In genomic region chr5:112917453-112918005, GRCh38 we compare ENCODE assay signal across 10 cellular contexts. TPM values are rescaled to one million over a fixed set of nuclear protein-coding genes. Genes with fewer than 3 reads are reported as not detected.
DNase-seq lines count a peak whose midpoint lies in the region; ATAC-seq lines count a peak whose summit lies in the region.
"Had no signal": no experiment of that assay in that cellular context is flagged by ENCODE, and none has a peak within 500 bp of the region (broad histone marks: within the 10 kb centered on the region; RNA-seq: fewer than 3 reads in every experiment).

No MANE protein-coding gene starts in this region.

- no peak overlapping the region for H3K9ac ChIP-seq in mesendoderm (ENCODE audit: low read length)

- no peak overlapping the region for H3K27ac ChIP-seq in mesendoderm (ENCODE audit: low read depth, low read length)

- H4K8ac ChIP-seq in mesendoderm (ENCODE audit: low read depth, low read length) = no peak overlapping the region

- H2AK5ac ChIP-seq in mesendoderm (ENCODE audit: low read length) = no peak overlapping the region

- H3K4me3 ChIP-seq in mesendoderm (ENCODE audit: low read length) = no peak overlapping the region

- H2BK120ac ChIP-seq in mesendoderm (ENCODE audit: low read depth, low read length) = no peak overlapping the region

- peaks cover 54% of the 10 kb centered on the region for H3K36me3 Mint-ChIP-seq in activated CD4-positive, alpha-beta T cell treated with anti-CD3 and anti-CD28 coated beads for 36 hours (ENCODE audit: low read depth)
- peaks cover 71% of the 10 kb centered on the region for H3K36me3 Mint-ChIP-seq in activated CD4-positive, alpha-beta T cell treated with anti-CD3 and anti-CD28 coated beads, Interleukin-2, amount 10 ng/mL, durations not matched to agents 7 days and 5 days (ENCODE audit: low read depth)
- H3K36me3 Mint-ChIP-seq in activated naive CD4-positive, alpha-beta T cell treated with anti-CD3 and anti-CD28 coated beads for 36 hours (ENCODE audit: low read depth) = peaks cover 29% of the 10 kb centered on the region

- no peaks in the 10 kb centered on the region for H3K27me3 Mint-ChIP-seq in activated CD4-positive, alpha-beta T cell treated with anti-CD3 and anti-CD28 coated beads for 36 hours
- H3K27me3 Mint-ChIP-seq in activated CD4-positive, alpha-beta T cell treated with anti-CD3 and anti-CD28 coated beads, Interleukin-2, amount 10 ng/mL, durations not matched to agents 7 days and 5 days = no peaks in the 10 kb centered on the region
- no peaks in the 10 kb centered on the region for H3K27me3 Mint-ChIP-seq in activated naive CD4-positive, alpha-beta T cell treated with anti-CD3 and anti-CD28 coated beads for 36 hours (ENCODE audit: low read depth)

- no peak overlapping the region for H3K23ac ChIP-seq in mesendoderm (ENCODE audit: low read length)

- no peak overlapping the region for H3K4me3 Mint-ChIP-seq in activated CD4-positive, alpha-beta T cell treated with anti-CD3 and anti-CD28 coated beads for 36 hours
- H3K4me3 Mint-ChIP-seq in activated CD4-positive, alpha-beta T cell treated with anti-CD3 and anti-CD28 coated beads, Interleukin-2, amount 10 ng/mL, durations not matched to agents 7 days and 5 days = no peak overlapping the region
- no peak overlapping the region for H3K4me3 Mint-ChIP-seq in activated naive CD4-positive, alpha-beta T cell treated with anti-CD3 and anti-CD28 coated beads for 36 hours

- H3K79me2 ChIP-seq in mesendoderm (ENCODE audit: control insufficient read depth, insufficient read depth, low read length) = peaks cover 2% of the 10 kb centered on the region

- no peak for ATAC-seq in activated CD4-positive, alpha-beta T cell treated with anti-CD3 and anti-CD28 coated beads for 36 hours
- ATAC-seq in HG02981 (IDR thresholded peaks at IDR 0.05; ENCODE audit: unreplicated experiment) = no peak

- H3K4ac ChIP-seq in mesendoderm (ENCODE audit: low read depth, low read length) = no peak overlapping the region

- H2BK15ac ChIP-seq in mesendoderm (replicated peaks; ENCODE audit: low read depth) = no peak overlapping the region

- no peak overlapping the region for H3K27ac Mint-ChIP-seq in activated CD4-positive, alpha-beta T cell treated with anti-CD3 and anti-CD28 coated beads for 36 hours
- no peak overlapping the region for H3K27ac Mint-ChIP-seq in activated CD4-positive, alpha-beta T cell treated with anti-CD3 and anti-CD28 coated beads, Interleukin-2, amount 10 ng/mL, durations not matched to agents 7 days and 5 days
- H3K27ac Mint-ChIP-seq in activated naive CD4-positive, alpha-beta T cell treated with anti-CD3 and anti-CD28 coated beads for 36 hours = no peak overlapping the region

- no peaks in the 10 kb centered on the region for H3K9me3 Mint-ChIP-seq in activated CD4-positive, alpha-beta T cell treated with anti-CD3 and anti-CD28 coated beads for 36 hours (ENCODE audit: low read depth)
- no peaks in the 10 kb centered on the region for H3K9me3 Mint-ChIP-seq in activated CD4-positive, alpha-beta T cell treated with anti-CD3 and anti-CD28 coated beads, Interleukin-2, amount 10 ng/mL, durations not matched to agents 7 days and 5 days
- H3K9me3 Mint-ChIP-seq in activated naive CD4-positive, alpha-beta T cell treated with anti-CD3 and anti-CD28 coated beads for 36 hours = no peaks in the 10 kb centered on the region

- POLR2A ChIA-PET in activated CD4-positive, alpha-beta T cell treated with anti-CD3 and anti-CD28 coated beads for 36 hours (lab: Charles Lee) = no interaction called here
- POLR2A ChIA-PET in activated CD4-positive, alpha-beta T cell treated with anti-CD3 and anti-CD28 coated beads, Interleukin-2, amount 10 ng/mL, durations not matched to agents 7 days and 5 days (lab: Charles Lee) = no interaction called here

- H3K4me2 ChIP-seq in mesendoderm (ENCODE audit: low read length) = no peak overlapping the region

- H4K5ac ChIP-seq in mesendoderm (ENCODE audit: low read length) = no peak overlapping the region

- intact Hi-C loops in activated CD4-positive, alpha-beta T cell treated with anti-CD3 and anti-CD28 coated beads for 36 hours (cut with DNase I, micrococcal nuclease) = no loop called here
- intact Hi-C loops in activated naive CD4-positive, alpha-beta T cell treated with anti-CD3 and anti-CD28 coated beads for 36 hours (cut with micrococcal nuclease) = no loop called here

- no peaks in the 10 kb centered on the region for H3K27me3 ChIP-seq in mesendoderm (ENCODE audit: insufficient read depth, low read length, poor library complexity)

- H3K36me3 ChIP-seq in mesendoderm (ENCODE audit: control insufficient read depth, insufficient read depth, low read length) = no peaks in the 10 kb centered on the region

- H2BK5ac ChIP-seq in mesendoderm (ENCODE audit: low read length) = no peak overlapping the region

- H3K79me1 ChIP-seq in mesendoderm (ENCODE audit: low read length) = peaks cover 6% of the 10 kb centered on the region

- CTCF ChIA-PET in activated CD4-positive, alpha-beta T cell treated with anti-CD3 and anti-CD28 coated beads for 36 hours (lab: Charles Lee) = interaction anchor here (1.2 kb wide), 1 partner anchor 78 kb away, joined by 3 read pairs; no protein-coding TSS in a partner anchor
- CTCF ChIA-PET in activated CD4-positive, alpha-beta T cell treated with anti-CD3 and anti-CD28 coated beads, Interleukin-2, amount 10 ng/mL, durations not matched to agents 7 days and 5 days (lab: Charles Lee) = no interaction called here
- CTCF ChIA-PET in activated naive CD4-positive, alpha-beta T cell treated with anti-CD3 and anti-CD28 coated beads for 36 hours (lab: Charles Lee) = interaction anchor here (6.0 kb wide), 1 partner anchor 49 kb away, joined by 27 read pairs; no protein-coding TSS in a partner anchor

- peaks cover 76% of the 10 kb centered on the region for H3K4me1 Mint-ChIP-seq in activated CD4-positive, alpha-beta T cell treated with anti-CD3 and anti-CD28 coated beads for 36 hours
- peaks cover 74% of the 10 kb centered on the region for H3K4me1 Mint-ChIP-seq in activated CD4-positive, alpha-beta T cell treated with anti-CD3 and anti-CD28 coated beads, Interleukin-2, amount 10 ng/mL, durations not matched to agents 7 days and 5 days
- peaks cover 56% of the 10 kb centered on the region for H3K4me1 Mint-ChIP-seq in activated naive CD4-positive, alpha-beta T cell treated with anti-CD3 and anti-CD28 coated beads for 36 hours (ENCODE audit: low read depth)

- no peak overlapping the region for H3K56ac ChIP-seq in mesendoderm (ENCODE audit: low read length)

- no peaks in the 10 kb centered on the region for H3K4me1 ChIP-seq in mesendoderm (ENCODE audit: control insufficient read depth, low read depth, low read length)

- H3K18ac ChIP-seq in mesendoderm (ENCODE audit: low read length) = no peak overlapping the region

- WGBS in mesendoderm (ENCODE audit: extremely low coverage, insufficient coverage, low lambda C conversion rate) = no CpG with 5 or more reads among the region's 2 CpGs

- DNase-seq in activated CD4-positive, alpha-beta T cell treated with anti-CD3 and anti-CD28 coated beads for 36 hours = peak; percentile 50
- DNase-seq in activated CD4-positive, alpha-beta T cell treated with anti-CD3 and anti-CD28 coated beads, Interleukin-2, amount 10 ng/mL, durations not matched to agents 7 days and 5 days = no peak
- DNase-seq in HuH-7.5 (ENCODE audit: low spot score) = peak; percentile 19
- peak; percentile 39 for DNase-seq in activated naive CD4-positive, alpha-beta T cell treated with anti-CD3 and anti-CD28 coated beads for 36 hours
- DNase-seq in mesendoderm = peak; percentile 52
- no peak for DNase-seq in kidney tubule cell (ENCODE audit: low spot score)
- no peak for DNase-seq in NOMO-1 (lab: John Stamatoyannopoulos, UW; ENCODE audit: unreplicated experiment in 2 of 2)
- DNase-seq: activated gamma-delta T cell treated with Interleukin-2 at 50 U/mL for 16 hours, AML-193 had no signal

RNA-seq across cellular contexts. Expression of gene REEP5, which starts 4.5 kb away (rescaled TPM):
- 10 to 100 TPM; 44.3 to 50.4 TPM for total RNA-seq in activated CD4-positive, alpha-beta T cell treated with anti-CD3 and anti-CD28 coated beads for 36 hours
- total RNA-seq in activated CD4-positive, alpha-beta T cell treated with anti-CD3 and anti-CD28 coated beads, Interleukin-2, amount 10 ng/mL, durations not matched to agents 7 days and 5 days = 10 to 100 TPM; 75.1 to 80.3 TPM
- 10 to 100 TPM; 18.3 to 18.8 TPM for total RNA-seq in activated naive CD4-positive, alpha-beta T cell treated with anti-CD3 and anti-CD28 coated beads for 36 hours
- polyA plus RNA-seq in mesendoderm (2013, experiment 1 of 2) = 36.5 TPM
- 34.7 TPM for polyA plus RNA-seq in mesendoderm (2013, experiment 2 of 2)

RNA-seq across cellular contexts. Expression of gene SRP19, which starts 56.4 kb away (rescaled TPM):
- total RNA-seq in activated CD4-positive, alpha-beta T cell treated with anti-CD3 and anti-CD28 coated beads for 36 hours = 10 to 100 TPM; 47.6 to 49.4 TPM
- total RNA-seq in activated CD4-positive, alpha-beta T cell treated with anti-CD3 and anti-CD28 coated beads, Interleukin-2, amount 10 ng/mL, durations not matched to agents 7 days and 5 days = 10 to 100 TPM; 51.9 to 64.3 TPM
- total RNA-seq in activated naive CD4-positive, alpha-beta T cell treated with anti-CD3 and anti-CD28 coated beads for 36 hours = 10 to 100 TPM; 43.7 to 49.6 TPM
- polyA plus RNA-seq in mesendoderm (2013, experiment 1 of 2) = 152 TPM
- polyA plus RNA-seq in mesendoderm (2013, experiment 2 of 2) = 155 TPM

RNA-seq across cellular contexts. Expression of gene DCP2, which starts 59.1 kb away (rescaled TPM):
- total RNA-seq in activated CD4-positive, alpha-beta T cell treated with anti-CD3 and anti-CD28 coated beads for 36 hours = 100 to 1,000 TPM in 1 of 2 experiments, 10 to 100 TPM in 1; 94.0 to 101 TPM
- 100 to 1,000 TPM; 116 to 122 TPM for total RNA-seq in activated CD4-positive, alpha-beta T cell treated with anti-CD3 and anti-CD28 coated beads, Interleukin-2, amount 10 ng/mL, durations not matched to agents 7 days and 5 days
- 100 to 1,000 TPM; 129 TPM for total RNA-seq in activated naive CD4-positive, alpha-beta T cell treated with anti-CD3 and anti-CD28 coated beads for 36 hours
- polyA plus RNA-seq in mesendoderm (2013, experiment 1 of 2) = 43.9 TPM
- polyA plus RNA-seq in mesendoderm (2013, experiment 2 of 2) = 45.1 TPM

Comparison
In these comparisons a context has a peak if more than half of its experiments do, and no peak if none do; other contexts are left out.
1. DNase-seq: peak in activated CD4-positive, alpha-beta T cell treated with anti-CD3 and anti-CD28 coated beads for 36 hours (single experiment), HuH-7.5 (single experiment), activated naive CD4-positive, alpha-beta T cell treated with anti-CD3 and anti-CD28 coated beads for 36 hours (single experiment) and mesendoderm (single experiment); none in activated CD4-positive, alpha-beta T cell treated with anti-CD3 and anti-CD28 coated beads, Interleukin-2, amount 10 ng/mL, durations not matched to agents 7 days and 5 days (single experiment), kidney tubule cell (single experiment) and NOMO-1 (0 of 2).